In genomic region chr10:98316661-98317060, GRCh38 we compare ENCODE assay signal across 15 cellular contexts. TPM values are rescaled to one million over a fixed set of nuclear protein-coding genes. Genes with fewer than 3 reads are reported as not detected.
DNase-seq lines count a peak whose midpoint lies in the region; ATAC-seq and TF ChIP-seq lines count a peak whose summit lies in the region.
"Had no signal": no experiment of that assay in that cellular context is flagged by ENCODE, and none has a peak within 500 bp of the region (broad histone marks: within the 10 kb centered on the region; RNA-seq: fewer than 3 reads in every experiment).

No MANE protein-coding gene starts in this region.

- no TSS peak for BruUV-seq in MCF 10A (replicated peaks; lab: Mats Ljungman, UMichigan)

- DNase-seq in MCF 10A (ENCODE audit: unreplicated experiment) (peak; percentile 17), breast epithelium (ENCODE audit: low spot score in 2 of 2) (no peak), adipocyte (ENCODE audit: low read depth) (peak; percentile 40), heart left ventricle (no peak), cortex of kidney (lab: John Stamatoyannopoulos, UW) (no peak), DMS79 (lab: John Stamatoyannopoulos, UW) (no peak)
- DNase-seq in stimulated activated effector memory CD8-positive, alpha-beta T cell treated with anti-CD3 and anti-CD28 coated beads, Interleukin-12 subunit alpha, Interleukin-12 subunit beta, amount 100 ng/mL, for 72 hours (ENCODE audit: low spot score in 2 of 2): no peak
- DNase-seq: activated CD4-positive, CD25-positive, alpha-beta regulatory T cell; GF-D8; GOT3; SHP77 treated with DMSO at 0.1 percent for 48 hours had no signal

- no peaks in the 10 kb centered on the region for H3K4me1 ChIP-seq in breast epithelium
- H3K4me1 ChIP-seq in adipocyte (ENCODE audit: control insufficient read depth, insufficient read depth, low read length): peaks cover 32% of the 10 kb centered on the region
- peaks cover 0 to 29% (median 10%) of the 10 kb centered on the region in 12 donors for H3K4me1 ChIP-seq in heart left ventricle
- H3K4me1 ChIP-seq: parathyroid adenoma had no signal

- TF ChIP-seq POLR2A in breast epithelium (IDR thresholded peaks at IDR 0.05): no peak
- no peak for TF ChIP-seq POLR2A in heart left ventricle (IDR thresholded peaks at IDR 0.05)

- peaks cover 9% of the 10 kb centered on the region for H3K36me3 Mint-ChIP-seq in MCF 10A (ENCODE audit: insufficient read depth, unreplicated experiment)
- no peaks in the 10 kb centered on the region for H3K36me3 Mint-ChIP-seq in stimulated activated effector memory CD8-positive, alpha-beta T cell treated with anti-CD3 and anti-CD28 coated beads, Interleukin-12 subunit alpha, Interleukin-12 subunit beta, amount 100 ng/mL, for 72 hours
- H3K36me3 Mint-ChIP-seq: memory B cell had no signal

- no peak overlapping the region for H3K9ac ChIP-seq in adipocyte (ENCODE audit: low read length)
- H3K9ac ChIP-seq: parathyroid adenoma had no signal

- H3K27ac Mint-ChIP-seq in MCF 10A (ENCODE audit: low read depth, unreplicated experiment): no peak overlapping the region
- H3K27ac Mint-ChIP-seq in stimulated activated effector memory CD8-positive, alpha-beta T cell treated with anti-CD3 and anti-CD28 coated beads, Interleukin-12 subunit alpha, Interleukin-12 subunit beta, amount 100 ng/mL, for 72 hours: peak overlapping the region; percentile 20
- H3K27ac Mint-ChIP-seq: memory B cell had no signal

- H3K9me3 Mint-ChIP-seq in MCF 10A (ENCODE audit: unreplicated experiment): no peaks in the 10 kb centered on the region
- no peaks in the 10 kb centered on the region for H3K9me3 Mint-ChIP-seq in stimulated activated effector memory CD8-positive, alpha-beta T cell treated with anti-CD3 and anti-CD28 coated beads, Interleukin-12 subunit alpha, Interleukin-12 subunit beta, amount 100 ng/mL, for 72 hours
- H3K9me3 Mint-ChIP-seq: memory B cell had no signal

- intact Hi-C loops in MCF 10A (cut with micrococcal nuclease): no loop called here
- intact Hi-C loops in breast epithelium (cut with DNase I; ENCODE audit: low total_unique reads): no loop called here
- intact Hi-C loops in heart left ventricle (cut with DNase I): no loop called here

- H3K27me3 ChIP-seq in breast epithelium (no peaks in the 10 kb centered on the region), adipocyte (replicated peaks; ENCODE audit: control insufficient read depth, insufficient read depth, low read length) (no peaks in the 10 kb centered on the region), heart left ventricle (peaks cover 0 to 3% (median 0%) of the 10 kb centered on the region in 9 donors)

- no peaks in the 10 kb centered on the region for H3K27me3 Mint-ChIP-seq in MCF 10A (ENCODE audit: insufficient read depth, unreplicated experiment)

- H3K27ac ChIP-seq in breast epithelium (peak overlapping the region in 1 of 2 donors; percentile 21), heart left ventricle (peak overlapping the region in 5 of 12 donors; percentile 3 to 42 (median 15))
- H3K27ac ChIP-seq: parathyroid adenoma had no signal

- CTCF ChIA-PET in MCF 10A (lab: Yijun Ruan, JAX): interaction anchor here (0.6 to 1.0 kb wide), 5 partner anchors 12 to 1131 kb away, joined by 3 to 5 read pairs (median 3); no protein-coding TSS in a partner anchor

- no peaks in the 10 kb centered on the region for H3K36me3 ChIP-seq in breast epithelium
- H3K36me3 ChIP-seq in adipocyte (ENCODE audit: control insufficient read depth, insufficient read depth, low read length, severe bottlenecking): no peaks in the 10 kb centered on the region
- no peaks in the 10 kb centered on the region for H3K36me3 ChIP-seq in heart left ventricle

- H3K4me3 Mint-ChIP-seq in MCF 10A (ENCODE audit: unreplicated experiment): no peak overlapping the region
- no peak overlapping the region for H3K4me3 Mint-ChIP-seq in stimulated activated effector memory CD8-positive, alpha-beta T cell treated with anti-CD3 and anti-CD28 coated beads, Interleukin-12 subunit alpha, Interleukin-12 subunit beta, amount 100 ng/mL, for 72 hours
- H3K4me3 Mint-ChIP-seq: memory B cell had no signal

- no peak overlapping the region for H3K4me3 ChIP-seq in breast epithelium
- no peak overlapping the region for H3K4me3 ChIP-seq in adipocyte (ENCODE audit: low read length)
- no peak overlapping the region for H3K4me3 ChIP-seq in heart left ventricle

- TF ChIP-seq CTCF in MCF 10A (IDR thresholded peaks at IDR 0.05; ENCODE audit: unreplicated experiment) (no peak), breast epithelium (IDR thresholded peaks at IDR 0.05) (no peak), heart left ventricle (IDR thresholded peaks at IDR 0.05) (no peak)

- H3K4me1 Mint-ChIP-seq in MCF 10A (ENCODE audit: insufficient read depth, unreplicated experiment): peaks cover 19% of the 10 kb centered on the region
- peaks cover 12% of the 10 kb centered on the region for H3K4me1 Mint-ChIP-seq in stimulated activated effector memory CD8-positive, alpha-beta T cell treated with anti-CD3 and anti-CD28 coated beads, Interleukin-12 subunit alpha, Interleukin-12 subunit beta, amount 100 ng/mL, for 72 hours

- POLR2A ChIA-PET in MCF 10A (lab: Yijun Ruan, JAX): no interaction called here

- no peaks in the 10 kb centered on the region for H3K9me3 ChIP-seq in breast epithelium
- H3K9me3 ChIP-seq in adipocyte (ENCODE audit: control insufficient read depth, low read length): no peaks in the 10 kb centered on the region
- no peaks in the 10 kb centered on the region for H3K9me3 ChIP-seq in heart left ventricle

- ATAC-seq in heart left ventricle (peak; percentile 58 to 87 (median 80)), GM19351 (IDR thresholded peaks at IDR 0.05; ENCODE audit: unreplicated experiment) (no peak)
- ATAC-seq in stimulated activated effector memory CD8-positive, alpha-beta T cell treated with anti-CD3 and anti-CD28 coated beads, Interleukin-12 subunit alpha, Interleukin-12 subunit beta, amount 100 ng/mL, for 72 hours: no peak

RNA-seq across cellular contexts. Expression of gene LOXL4, which starts 48.7 kb away (rescaled TPM):
- total RNA-seq in MCF 10A (2022) (not detected in 2 replicates), breast epithelium (10 to 100 TPM in 1 of 3 donors, 1 to 10 TPM in 2; 6.9 to 26.1 (median 6.9) TPM), heart left ventricle (10 to 100 TPM in 2 of 9 donors, 1 to 10 TPM in 7; 1.0 to 68.8 (median 1.7) TPM)
- polyA plus RNA-seq in heart left ventricle: 10 to 100 TPM in 1 of 2 donors, under 1 TPM in 1; 0.88 to 13.5 TPM
- total RNA-seq: frontal cortex had no signal

Comparison
In these comparisons a context has a peak if more than half of its experiments do, and no peak if none do; other contexts are left out.
1. DNase-seq: peak in MCF 10A (single experiment) and adipocyte (single experiment); none in breast epithelium (0 of 2), heart left ventricle (0 of 5), stimulated activated effector memory CD8-positive, alpha-beta T cell treated with anti-CD3 and anti-CD28 coated beads, Interleukin-12 subunit alpha, Interleukin-12 subunit beta, amount 100 ng/mL, for 72 hours (0 of 2), cortex of kidney (single experiment) and DMS79 (single experiment).
2. ATAC-seq: peak in heart left ventricle (4 of 4); none in stimulated activated effector memory CD8-positive, alpha-beta T cell treated with anti-CD3 and anti-CD28 coated beads, Interleukin-12 subunit alpha, Interleukin-12 subunit beta, amount 100 ng/mL, for 72 hours (single experiment) and GM19351 (single experiment).